8 cellular contexts compared by ENCODE assay signal in genomic region chr2:174487536-174488162, GRCh38. TPM values are rescaled to one million over a fixed set of nuclear protein-coding genes. Genes with fewer than 3 reads are reported as not detected.
DNase-seq lines count a peak whose midpoint lies in the region; ATAC-seq and TF ChIP-seq lines count a peak whose summit lies in the region.

No MANE protein-coding gene starts in this region.

- intact Hi-C loops in lower lobe of right lung (cut with DNase I) (no loop called here), aorta (cut with DNase I) (loop anchor here in 1 of 2 donors (5.0 to 10.0 kb wide), 2 partner anchors 107 to 195 kb away; partner anchors contain the start of gene WIPF1)

- H3K79me2 ChIP-seq in DND-41 (ENCODE audit: insufficient read depth, low read length), result no peaks in the 10 kb centered on the region

- WGBS in aorta, 2 donors, result 74% methylated on average over 12 of the region's 12 CpGs

- peak overlapping the region; percentile 93 for H3K27ac ChIP-seq in DND-41 (ENCODE audit: low read length)
- peak overlapping the region; percentile 78 for H3K27ac ChIP-seq in lower lobe of right lung
- peak overlapping the region in 1 of 2 donors; percentile 69 for H3K27ac ChIP-seq in aorta (ENCODE audit: low read depth in 1 of 2, low read length in 2 of 2)

- H3K4me3 ChIP-seq in DND-41 (ENCODE audit: low read depth in 1 of 2, low read length in 2 of 2) (peak overlapping the region; percentile 46 to 68), astrocyte of the spinal cord (ENCODE audit: low read depth, low read length) (peak overlapping the region; percentile 53), lower lobe of right lung (peak overlapping the region; percentile 87), aorta (ENCODE audit: low read length in 2 of 2) (peak overlapping the region; percentile 60 to 96)

- no peaks in the 10 kb centered on the region for H3K27me3 ChIP-seq in DND-41 (ENCODE audit: insufficient read depth, low read length, poor library complexity)
- no peaks in the 10 kb centered on the region for H3K27me3 ChIP-seq in lower lobe of right lung (ENCODE audit: low read depth)
- no peaks in the 10 kb centered on the region for H3K27me3 ChIP-seq in aorta (ENCODE audit: control insufficient read depth in 1 of 2, insufficient read depth in 2 of 2, low read length in 1 of 2)

- H3K36me3 ChIP-seq in DND-41 (ENCODE audit: insufficient read depth, low read length), result no peaks in the 10 kb centered on the region
- H3K36me3 ChIP-seq in lower lobe of right lung, result no peaks in the 10 kb centered on the region
- no peaks in the 10 kb centered on the region for H3K36me3 ChIP-seq in aorta (ENCODE audit: control insufficient read depth in 1 of 2, insufficient read depth in 2 of 2, low read length in 1 of 2)

- H3K9me3 ChIP-seq in DND-41 (ENCODE audit: insufficient read depth, low read length, severe bottlenecking) (no peaks in the 10 kb centered on the region), lower lobe of right lung (no peaks in the 10 kb centered on the region), aorta (ENCODE audit: control insufficient read depth, low read length) (no peaks in the 10 kb centered on the region)

- peak overlapping the region; percentile 81 for H3K4me2 ChIP-seq in DND-41 (ENCODE audit: insufficient read depth, low read length)

- TF ChIP-seq CTCF in DND-41 (IDR thresholded peaks at IDR 0.05; ENCODE audit: borderline replicate concordance, extremely low read depth, low read length, poor library complexity, severe bottlenecking), result no peak
- no peak for TF ChIP-seq CTCF in astrocyte of the spinal cord (IDR thresholded peaks at IDR 0.05; ENCODE audit: low read depth, low read length)
- no peak for TF ChIP-seq CTCF in lower lobe of right lung (IDR thresholded peaks at IDR 0.05)

- no peak for ATAC-seq in DND-41 (ENCODE audit: insufficient read depth, low read depth)
- peak; percentile 5 for ATAC-seq in HG02943 (IDR thresholded peaks at IDR 0.05; ENCODE audit: low read depth, unreplicated experiment)
- ATAC-seq in lower lobe of right lung, result peak in 1 of 2 donors; percentile 0
- ATAC-seq in aorta (ENCODE audit: low FRiP score), result no peak
- no peak for ATAC-seq in HG03039 (IDR thresholded peaks at IDR 0.05; ENCODE audit: unreplicated experiment)
- no peak for ATAC-seq in HG02938 (IDR thresholded peaks at IDR 0.05; ENCODE audit: unreplicated experiment)

- H3K4me1 ChIP-seq in DND-41 (ENCODE audit: insufficient read depth, low read length), result peaks cover 55% of the 10 kb centered on the region
- H3K4me1 ChIP-seq in lower lobe of right lung, result peaks cover 15% of the 10 kb centered on the region
- no peaks in the 10 kb centered on the region for H3K4me1 ChIP-seq in aorta (ENCODE audit: control insufficient read depth in 1 of 2, insufficient read depth in 2 of 2, low read length in 2 of 2)

- no peaks in the 10 kb centered on the region for H4K20me1 ChIP-seq in DND-41 (ENCODE audit: insufficient read depth, low read length)

- in situ Hi-C loops in astrocyte of the spinal cord (cut with HindIII; ENCODE audit: low sequenced_read_pairs), result no loop called here

- peak overlapping the region; percentile 74 for H2AFZ ChIP-seq in DND-41 (ENCODE audit: low read depth, low read length)

- peak overlapping the region; percentile 61 for H3K9ac ChIP-seq in DND-41 (ENCODE audit: low read depth, low read length)

- DNase-seq in DND-41, result no peak
- DNase-seq in astrocyte of the spinal cord (ENCODE audit: low read depth, low spot score), result no peak
- DNase-seq in lower lobe of right lung, result no peak
- no peak for DNase-seq in aorta
- no peak for DNase-seq in HT-29 (ENCODE audit: low spot score)

RNA-seq across cellular contexts. Expression of gene GPR155, which starts 0.8 kb away (rescaled TPM):
- total RNA-seq in lower lobe of right lung (6.2 TPM), aorta (10 to 100 TPM in 1 of 2 donors, 1 to 10 TPM in 1; 6.8 to 15.9 TPM)
- polyA plus RNA-seq in aorta, result 1 to 10 TPM in 1 of 2 donors, under 1 TPM in 1; 0.25 to 1.9 TPM
- total RNA-seq in HT-29 (2014; rRNA removed; shearing (Covaris generic)), result not detected in 2 replicates
